7 cellular contexts compared by ENCODE assay signal in the genomic region with DNA sequence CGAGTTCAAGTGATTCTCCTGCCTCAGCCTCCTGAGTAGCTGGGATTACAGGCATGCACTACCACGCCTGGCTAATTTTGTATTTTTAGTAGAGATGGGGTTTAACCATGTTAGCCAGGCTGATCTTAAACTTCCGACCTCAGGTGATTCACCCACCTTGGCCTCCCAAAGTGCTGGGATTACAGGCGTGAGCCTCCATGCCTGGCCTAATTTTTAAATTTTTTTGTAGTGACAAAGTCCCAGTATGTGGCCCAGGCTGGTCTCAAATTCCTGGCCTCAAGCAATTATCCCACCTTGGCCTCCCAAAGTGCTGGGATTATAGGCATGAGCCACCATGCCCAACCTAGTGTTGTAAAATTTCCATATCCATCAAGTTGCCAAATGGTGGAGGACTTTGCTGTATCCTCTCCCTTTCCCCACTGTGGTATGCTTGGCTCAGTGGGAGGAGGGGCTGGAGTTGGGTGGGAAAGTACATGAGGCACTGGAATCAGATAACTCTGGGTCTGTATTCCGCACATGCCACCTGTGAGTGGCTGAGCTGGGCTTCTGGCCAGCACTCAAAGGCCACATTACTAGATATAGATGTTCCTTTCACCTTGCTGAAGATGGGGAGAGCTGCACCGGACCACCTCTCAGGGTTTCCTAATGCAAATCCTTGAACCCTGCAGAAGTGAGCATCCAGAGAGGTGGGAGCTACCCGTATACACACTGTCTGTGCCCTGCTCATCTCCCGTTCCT.
DNase-seq lines count a peak whose midpoint lies in the region; ATAC-seq and TF ChIP-seq lines count a peak whose summit lies in the region.
"Not testable (repeated sequence)": the region's sequence is repeated elsewhere in the genome, so short reads cannot be mapped to it uniquely, and the experiment has no call there.

No MANE protein-coding gene starts in this region.

- not testable (repeated sequence) for H3K4me3 Mint-ChIP-seq in activated CD4-positive, alpha-beta T cell treated with anti-CD3 and anti-CD28 coated beads, Interleukin-2, amount 10 ng/mL, durations not matched to agents 7 days and 5 days; natural killer cell; type B pancreatic cell

- intact Hi-C loops in natural killer cell (cut with micrococcal nuclease); posterior vena cava (cut with DNase I): not testable (repeated sequence)

- CTCF ChIA-PET in activated CD4-positive, alpha-beta T cell treated with anti-CD3 and anti-CD28 coated beads, Interleukin-2, amount 10 ng/mL, durations not matched to agents 7 days and 5 days (lab: Charles Lee): not testable (repeated sequence)

- not testable (repeated sequence) for H3K36me3 Mint-ChIP-seq in activated CD4-positive, alpha-beta T cell treated with anti-CD3 and anti-CD28 coated beads, Interleukin-2, amount 10 ng/mL, durations not matched to agents 7 days and 5 days (ENCODE audit: low read depth); natural killer cell; type B pancreatic cell

- H3K4me1 Mint-ChIP-seq in activated CD4-positive, alpha-beta T cell treated with anti-CD3 and anti-CD28 coated beads, Interleukin-2, amount 10 ng/mL, durations not matched to agents 7 days and 5 days; natural killer cell; type B pancreatic cell (ENCODE audit: unreplicated experiment): not testable (repeated sequence)

- ATAC-seq in natural killer cell: not testable (repeated sequence)

- H3K9me3 Mint-ChIP-seq in activated CD4-positive, alpha-beta T cell treated with anti-CD3 and anti-CD28 coated beads, Interleukin-2, amount 10 ng/mL, durations not matched to agents 7 days and 5 days; natural killer cell; type B pancreatic cell: not testable (repeated sequence)

- POLR2A ChIA-PET in activated CD4-positive, alpha-beta T cell treated with anti-CD3 and anti-CD28 coated beads, Interleukin-2, amount 10 ng/mL, durations not matched to agents 7 days and 5 days (lab: Charles Lee): not testable (repeated sequence)

- not testable (repeated sequence) for TF ChIP-seq CTCF in natural killer cell (IDR thresholded peaks at IDR 0.05); type B pancreatic cell (conservative IDR thresholded peaks at IDR 0.05)

- peak; percentile 5 for DNase-seq in activated CD4-positive, alpha-beta T cell treated with anti-CD3 and anti-CD28 coated beads, Interleukin-2, amount 10 ng/mL, durations not matched to agents 7 days and 5 days
- peak; percentile 59 for DNase-seq in activated effector memory CD4-positive, alpha-beta T cell treated with anti-CD3 and anti-CD28 coated beads, Interleukin-2, amount 50 U/mL, for 16 hours
- DNase-seq in ecto neural progenitor cell (ENCODE audit: low spot score): peak; percentile 11
- DNase-seq in islet precursor cell: peak; percentile 29
- peak; percentile 14 for DNase-seq in natural killer cell
- DNase-seq in posterior vena cava (ENCODE audit: low spot score): peak; percentile 78
- peak; percentile 71 for DNase-seq in type B pancreatic cell (ENCODE audit: extremely low spot score, unreplicated experiment)

- not testable (repeated sequence) for H3K27me3 Mint-ChIP-seq in activated CD4-positive, alpha-beta T cell treated with anti-CD3 and anti-CD28 coated beads, Interleukin-2, amount 10 ng/mL, durations not matched to agents 7 days and 5 days; natural killer cell (ENCODE audit: low read depth in 2 of 2); type B pancreatic cell

- not testable (repeated sequence) for H3K27ac Mint-ChIP-seq in activated CD4-positive, alpha-beta T cell treated with anti-CD3 and anti-CD28 coated beads, Interleukin-2, amount 10 ng/mL, durations not matched to agents 7 days and 5 days; natural killer cell; type B pancreatic cell

Comparison
In these comparisons a context has a peak if more than half of its experiments do, and no peak if none do; other contexts are left out.
1. DNase-seq: peak in every context shown above with its lines; median percentile 78 in posterior vena cava; 71 in type B pancreatic cell; 59 in activated effector memory CD4-positive, alpha-beta T cell treated with anti-CD3 and anti-CD28 coated beads, Interleukin-2, amount 50 U/mL, for 16 hours; 29 in islet precursor cell; 14 in natural killer cell; 11 in ecto neural progenitor cell; 5 in activated CD4-positive, alpha-beta T cell treated with anti-CD3 and anti-CD28 coated beads, Interleukin-2, amount 10 ng/mL, durations not matched to agents 7 days and 5 days.